ENCODE assay signal across 8 cellular contexts in the genomic region with DNA sequence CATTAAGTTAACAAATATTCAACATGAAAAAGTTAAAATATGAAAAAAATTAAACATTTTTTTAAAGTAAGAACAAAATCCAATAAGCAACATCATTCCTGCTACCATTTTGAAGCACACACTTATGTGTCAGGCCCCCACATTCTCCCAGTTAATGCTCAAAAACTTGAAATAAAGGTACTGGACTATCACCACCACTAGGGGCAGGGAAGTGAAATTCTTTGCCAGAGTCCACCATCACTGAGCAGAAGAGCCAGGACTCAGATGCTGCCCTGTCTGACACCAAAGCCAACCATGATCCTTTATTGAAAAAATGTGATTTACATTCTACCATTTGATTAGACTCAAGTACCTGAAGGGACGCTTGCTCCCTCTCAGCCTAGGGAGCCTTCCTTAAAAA. TPM values are rescaled to one million over a fixed set of nuclear protein-coding genes. Genes with fewer than 3 reads are reported as not detected.
A peak's percentile ranks its signal among the peaks of the same experiment; 100 is the strongest.
DNase-seq lines count a peak whose midpoint lies in the region; ATAC-seq and TF ChIP-seq lines count a peak whose summit lies in the region.

No MANE protein-coding gene starts in this region.

- CTCF ChIA-PET in activated naive CD4-positive, alpha-beta T cell treated with anti-CD3 and anti-CD28 coated beads for 36 hours (lab: Charles Lee) = interaction anchor here (0.6 to 1.7 kb wide), 4 partner anchors 9 to 1005 kb away, joined by 3 to 7 read pairs (median 3); a partner anchor contains a TSS

- ATAC-seq in HG02840 (IDR thresholded peaks at IDR 0.05; ENCODE audit: low FRiP score, unreplicated experiment) (no peak), GM21576 (IDR thresholded peaks at IDR 0.05; ENCODE audit: unreplicated experiment) (no peak)

- no peaks in the 10 kb centered on the region for H3K9me3 ChIP-seq in esophagus muscularis mucosa

- intact Hi-C loops in esophagus muscularis mucosa (cut with DNase I) = loop anchor here (5.0 kb wide), 1 partner anchor 37 kb away; a partner anchor contains a TSS
- intact Hi-C loops in activated naive CD4-positive, alpha-beta T cell treated with anti-CD3 and anti-CD28 coated beads for 36 hours (cut with micrococcal nuclease) = loop anchor here (2.0 to 5.0 kb wide), 2 partner anchors 37 to 129 kb away; a partner anchor contains a TSS

- WGBS in esophagus muscularis mucosa = 94% methylated on average over 1 of the region's 1 CpG

- H3K27ac Mint-ChIP-seq in nephron = peak overlapping the region in 1 of 3 experiments; percentile 77
- H3K27ac Mint-ChIP-seq in activated naive CD4-positive, alpha-beta T cell treated with anti-CD3 and anti-CD28 coated beads for 36 hours = no peak overlapping the region

- H3K27me3 ChIP-seq in esophagus muscularis mucosa = no peaks in the 10 kb centered on the region

- no peaks in the 10 kb centered on the region for H3K27me3 Mint-ChIP-seq in nephron (ENCODE audit: low read depth)
- H3K27me3 Mint-ChIP-seq in activated naive CD4-positive, alpha-beta T cell treated with anti-CD3 and anti-CD28 coated beads for 36 hours (ENCODE audit: low read depth) = no peaks in the 10 kb centered on the region

- peaks cover 0 to 11% (median 6%) of the 10 kb centered on the region in 4 donors for H3K36me3 ChIP-seq in esophagus muscularis mucosa

- H3K4me3 Mint-ChIP-seq in nephron = no peak overlapping the region
- H3K4me3 Mint-ChIP-seq in activated naive CD4-positive, alpha-beta T cell treated with anti-CD3 and anti-CD28 coated beads for 36 hours = no peak overlapping the region

- no peak overlapping the region for H3K4me3 ChIP-seq in esophagus muscularis mucosa

- no peak for TF ChIP-seq EP300 in esophagus muscularis mucosa (IDR thresholded peaks at IDR 0.05)

- peak; percentile 72 for TF ChIP-seq CTCF in GM12872 (IDR thresholded peaks at IDR 0.05; ENCODE audit: insufficient read depth, low read depth, low read length)
- TF ChIP-seq CTCF in esophagus muscularis mucosa (IDR thresholded peaks at IDR 0.05) = peak; percentile 46 to 68 (median 64)
- peak; percentile 46 to 64 (median 54) for TF ChIP-seq CTCF in nephron (IDR thresholded peaks at IDR 0.05; ENCODE audit: unreplicated experiment in 3 of 3)

- H3K4me1 Mint-ChIP-seq in nephron = peaks cover 79% of the 10 kb centered on the region
- peaks cover 33% of the 10 kb centered on the region for H3K4me1 Mint-ChIP-seq in activated naive CD4-positive, alpha-beta T cell treated with anti-CD3 and anti-CD28 coated beads for 36 hours (ENCODE audit: low read depth)

- peak overlapping the region; percentile 82 to 85 (median 84) for H3K27ac ChIP-seq in esophagus muscularis mucosa (replicated peaks in 1 of 4)

- peaks cover 66 to 97% (median 96%) of the 10 kb centered on the region in 4 donors for H3K4me1 ChIP-seq in esophagus muscularis mucosa

- DNase-seq in A172 (ENCODE audit: low spot score) = peak; percentile 11
- peak; percentile 68 for DNase-seq in RKO (ENCODE audit: low spot score)
- DNase-seq in esophagus muscularis mucosa (ENCODE audit: extremely low spot score) = no peak
- DNase-seq in activated naive CD4-positive, alpha-beta T cell treated with anti-CD3 and anti-CD28 coated beads for 36 hours = no peak

- no peak for TF ChIP-seq POLR2A in esophagus muscularis mucosa (IDR thresholded peaks at IDR 0.05; ENCODE audit: low read depth)

- no peaks in the 10 kb centered on the region for H3K9me3 Mint-ChIP-seq in nephron
- H3K9me3 Mint-ChIP-seq in activated naive CD4-positive, alpha-beta T cell treated with anti-CD3 and anti-CD28 coated beads for 36 hours = no peaks in the 10 kb centered on the region

- H3K36me3 Mint-ChIP-seq in nephron (ENCODE audit: low read depth) = peaks cover 14% of the 10 kb centered on the region
- H3K36me3 Mint-ChIP-seq in activated naive CD4-positive, alpha-beta T cell treated with anti-CD3 and anti-CD28 coated beads for 36 hours (ENCODE audit: low read depth) = peaks cover 13% of the 10 kb centered on the region

RNA-seq across cellular contexts. Expression of a gene that starts 39.1 kb away (rescaled TPM):
- 10.0 and 13.4 TPM in 2 replicates for total RNA-seq in A172 (2014; rRNA removed; shearing (Covaris generic))
- 10 to 100 TPM; 70.3 to 99.7 (median 89.3) TPM for total RNA-seq in esophagus muscularis mucosa
- total RNA-seq in activated naive CD4-positive, alpha-beta T cell treated with anti-CD3 and anti-CD28 coated beads for 36 hours = 10 to 100 TPM; 76.4 to 78.7 TPM

Comparison
In these comparisons a context has a peak if more than half of its experiments do, and no peak if none do; other contexts are left out.
1. DNase-seq: peak in A172 (single experiment) and RKO (single experiment); none in esophagus muscularis mucosa (single experiment) and activated naive CD4-positive, alpha-beta T cell treated with anti-CD3 and anti-CD28 coated beads for 36 hours (single experiment).
2. Peak in every context shown above with its lines, with median percentiles within 50 percentile points of each other: CTCF ChIP-seq.